13 cellular contexts compared by ENCODE assay signal in the genomic region with DNA sequence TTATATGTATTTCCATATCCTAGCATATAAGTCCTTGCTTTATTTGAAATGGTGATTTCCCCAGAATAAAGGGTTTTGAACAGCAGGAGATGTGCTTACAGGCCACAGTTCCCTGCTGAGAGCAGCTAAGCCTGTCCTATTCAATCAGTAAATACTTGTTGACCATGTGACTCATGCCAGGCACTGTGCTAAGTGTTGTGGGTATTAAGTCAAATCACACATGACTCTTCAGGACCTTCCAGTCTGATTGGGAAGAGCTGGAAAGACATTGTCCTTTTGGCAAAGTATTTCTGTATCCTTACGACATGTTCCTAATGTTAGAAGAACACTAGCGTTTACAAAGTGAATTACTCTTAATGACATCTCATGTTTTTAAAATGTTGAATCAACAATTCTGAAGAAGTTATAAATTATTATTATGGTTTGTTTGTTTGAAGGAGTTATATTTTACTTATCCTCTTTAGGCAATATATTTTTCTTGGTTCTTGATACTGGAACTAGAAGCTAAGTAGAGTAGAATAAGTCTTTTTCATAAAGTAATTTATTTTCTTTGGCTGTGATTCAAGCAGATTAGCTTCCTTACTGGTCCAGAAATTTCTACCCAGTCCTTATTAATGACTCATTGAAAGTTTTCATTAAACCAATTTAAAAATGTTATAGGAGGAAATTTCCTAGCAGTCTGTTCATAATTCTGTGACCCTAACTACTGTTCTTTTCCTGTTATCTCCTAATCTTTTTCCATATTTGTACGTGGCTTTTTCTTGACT.
DNase-seq lines count a peak whose midpoint lies in the region; ATAC-seq, FAIRE-seq and TF ChIP-seq lines count a peak whose summit lies in the region.
"Had no signal": no experiment of that assay in that cellular context is flagged by ENCODE, and none has a peak within 500 bp of the region (broad histone marks: within the 10 kb centered on the region; RNA-seq: fewer than 3 reads in every experiment).

No MANE protein-coding gene starts in this region.

- WGBS in body of pancreas, 2 donors = 72 to 74% methylated on average over 3 of the region's 3 CpGs

- POLR2A ChIA-PET in activated CD4-positive, alpha-beta T cell treated with anti-CD3 and anti-CD28 coated beads for 36 hours (lab: Charles Lee) = interaction anchor here (1.2 kb wide), 1 partner anchor 102 kb away, joined by 3 read pairs; a partner anchor contains a TSS

- no peak for FAIRE-seq in astrocyte (lab: Jason Lieb, UNC)

- H3K36me3 ChIP-seq in astrocyte (ENCODE audit: insufficient read depth, low read length) (peaks cover 36% of the 10 kb centered on the region), body of pancreas (replicated peaks in 1 of 2; ENCODE audit: insufficient read depth in 1 of 2, low read depth in 2 of 2) (peaks cover 0 to 6% of the 10 kb centered on the region in 2 donors)

- no peak overlapping the region for H3K27ac ChIP-seq in astrocyte (ENCODE audit: low read depth, low read length)
- no peak overlapping the region for H3K27ac ChIP-seq in body of pancreas
- H3K27ac ChIP-seq: C4-2B, cardiac muscle cell, VCaP had no signal

- CTCF ChIA-PET in activated CD4-positive, alpha-beta T cell treated with anti-CD3 and anti-CD28 coated beads for 36 hours (lab: Charles Lee) = interaction anchor here (0.9 kb wide), 1 partner anchor 17 kb away, joined by 5 read pairs; no protein-coding TSS in a partner anchor

- peaks cover 19% of the 10 kb centered on the region for H3K36me3 Mint-ChIP-seq in astrocyte (ENCODE audit: low read depth, unreplicated experiment)
- peaks cover 25% of the 10 kb centered on the region for H3K36me3 Mint-ChIP-seq in activated CD4-positive, alpha-beta T cell treated with anti-CD3 and anti-CD28 coated beads for 36 hours (ENCODE audit: low read depth)

- H3K4me3 Mint-ChIP-seq in astrocyte (ENCODE audit: unreplicated experiment) = no peak overlapping the region
- no peak overlapping the region for H3K4me3 Mint-ChIP-seq in activated CD4-positive, alpha-beta T cell treated with anti-CD3 and anti-CD28 coated beads for 36 hours
- H3K4me3 Mint-ChIP-seq: naive thymus-derived CD4-positive, alpha-beta T cell had no signal

- H3K4me3 ChIP-seq in astrocyte (ENCODE audit: insufficient read depth, low read depth, low read length) (no peak overlapping the region), body of pancreas (no peak overlapping the region)
- H3K4me3 ChIP-seq: cardiac muscle cell had no signal

- no peak for TF ChIP-seq RAD21 in Ishikawa (IDR thresholded peaks at IDR 0.05; ENCODE audit: low read depth)

- DNase-seq in ACHN (peak; percentile 7), astrocyte (ENCODE audit: low read depth) (peak; percentile 63), iPS DF 19.7 (ENCODE audit: low read depth, low spot score) (peak; percentile 78), body of pancreas (no peak), inferior parietal cortex (ENCODE audit: extremely low spot score) (no peak)
- no peak for DNase-seq in activated CD4-positive, alpha-beta T cell treated with anti-CD3 and anti-CD28 coated beads for 36 hours
- DNase-seq: Kasumi-1; naive thymus-derived CD4-positive, alpha-beta T cell had no signal

- H3K9ac ChIP-seq in astrocyte (ENCODE audit: low read length) = no peak overlapping the region

- ATAC-seq in body of pancreas = no peak
- no peak for ATAC-seq in GM19023 (IDR thresholded peaks at IDR 0.05; ENCODE audit: unreplicated experiment)
- ATAC-seq in activated CD4-positive, alpha-beta T cell treated with anti-CD3 and anti-CD28 coated beads for 36 hours = no peak
- ATAC-seq: naive thymus-derived CD4-positive, alpha-beta T cell had no signal

- H3K4me2 ChIP-seq in astrocyte (ENCODE audit: low read length) = no peak overlapping the region

- TF ChIP-seq EP300 in Ishikawa (IDR thresholded peaks at IDR 0.05; ENCODE audit: borderline replicate concordance) = no peak

- H2AFZ ChIP-seq in astrocyte (ENCODE audit: low read depth, low read length) = no peak overlapping the region

- peaks cover 3% of the 10 kb centered on the region for H3K4me1 Mint-ChIP-seq in astrocyte (ENCODE audit: low read depth, unreplicated experiment)
- H3K4me1 Mint-ChIP-seq in activated CD4-positive, alpha-beta T cell treated with anti-CD3 and anti-CD28 coated beads for 36 hours = no peaks in the 10 kb centered on the region
- H3K4me1 Mint-ChIP-seq: naive thymus-derived CD4-positive, alpha-beta T cell had no signal

- no peak for TF ChIP-seq CTCF in astrocyte (IDR thresholded peaks at IDR 0.05; ENCODE audit: insufficient read depth, low read depth, low read length)
- no peak for TF ChIP-seq CTCF in body of pancreas (IDR thresholded peaks at IDR 0.05)

- no peak overlapping the region for H3K27ac Mint-ChIP-seq in astrocyte (ENCODE audit: unreplicated experiment)
- H3K27ac Mint-ChIP-seq in activated CD4-positive, alpha-beta T cell treated with anti-CD3 and anti-CD28 coated beads for 36 hours = no peak overlapping the region
- H3K27ac Mint-ChIP-seq: naive thymus-derived CD4-positive, alpha-beta T cell had no signal

- H3K4me1 ChIP-seq in astrocyte (ENCODE audit: insufficient read depth, low read length) = no peaks in the 10 kb centered on the region
- no peaks in the 10 kb centered on the region for H3K4me1 ChIP-seq in body of pancreas

- no peaks in the 10 kb centered on the region for H3K27me3 Mint-ChIP-seq in astrocyte (ENCODE audit: low read depth, unreplicated experiment)
- no peaks in the 10 kb centered on the region for H3K27me3 Mint-ChIP-seq in activated CD4-positive, alpha-beta T cell treated with anti-CD3 and anti-CD28 coated beads for 36 hours
- H3K27me3 Mint-ChIP-seq: naive thymus-derived CD4-positive, alpha-beta T cell had no signal

- H4K20me1 ChIP-seq in astrocyte (ENCODE audit: insufficient read depth, low read length) = no peaks in the 10 kb centered on the region

- in situ Hi-C loops in ACHN (cut with HindIII; ENCODE audit: low pct_ligation_motif_present, low pct_unique_long_range_greater_than_20kb, low sequenced_read_pairs) = no loop called here

- no peaks in the 10 kb centered on the region for H3K79me2 ChIP-seq in astrocyte (ENCODE audit: insufficient read depth, low read length)

- H3K9me3 Mint-ChIP-seq in astrocyte (ENCODE audit: unreplicated experiment) = no peaks in the 10 kb centered on the region
- H3K9me3 Mint-ChIP-seq in activated CD4-positive, alpha-beta T cell treated with anti-CD3 and anti-CD28 coated beads for 36 hours (ENCODE audit: low read depth) = no peaks in the 10 kb centered on the region
- H3K9me3 Mint-ChIP-seq: naive thymus-derived CD4-positive, alpha-beta T cell had no signal

- H3K27me3 ChIP-seq in astrocyte (ENCODE audit: insufficient read depth, low read length) (no peaks in the 10 kb centered on the region), body of pancreas (no peaks in the 10 kb centered on the region)
- H3K27me3 ChIP-seq: cardiac muscle cell had no signal

- no peaks in the 10 kb centered on the region for H3K9me3 ChIP-seq in astrocyte (ENCODE audit: insufficient read depth, low read depth, low read length)
- no peaks in the 10 kb centered on the region for H3K9me3 ChIP-seq in body of pancreas

- intact Hi-C loops in body of pancreas (cut with DNase I) = no loop called here
- intact Hi-C loops in activated CD4-positive, alpha-beta T cell treated with anti-CD3 and anti-CD28 coated beads for 36 hours (cut with DNase I, micrococcal nuclease) = no loop called here

- no peak for TF ChIP-seq POLR2A in body of pancreas (IDR thresholded peaks at IDR 0.05)

TF ChIP-seq in Ishikawa, 13 proteins besides CTCF, POLR2A, EP300 and RAD21 (continues in another document):
- TF ChIP-seq TEAD4 (IDR thresholded peaks at IDR 0.05) (peak; percentile 8; the same call in 1 of the 2 replicates), NFIC (IDR thresholded peaks at IDR 0.05) (no peak), ZBTB7A (IDR thresholded peaks at IDR 0.05; ENCODE audit: low read depth) (no peak), YY1 (IDR thresholded peaks at IDR 0.05; ENCODE audit: low read depth) (no peak), CREB1 (IDR thresholded peaks at IDR 0.05; ENCODE audit: low read depth) (no peak), FOXM1 (IDR thresholded peaks at IDR 0.05; ENCODE audit: borderline replicate concordance, low read depth) (no peak), TCF12 (IDR thresholded peaks at IDR 0.05; ENCODE audit: low read depth) (no peak), TAF1 (IDR thresholded peaks at IDR 0.05; ENCODE audit: low read depth) (no peak)
- TF ChIP-seq, protein P1, sequence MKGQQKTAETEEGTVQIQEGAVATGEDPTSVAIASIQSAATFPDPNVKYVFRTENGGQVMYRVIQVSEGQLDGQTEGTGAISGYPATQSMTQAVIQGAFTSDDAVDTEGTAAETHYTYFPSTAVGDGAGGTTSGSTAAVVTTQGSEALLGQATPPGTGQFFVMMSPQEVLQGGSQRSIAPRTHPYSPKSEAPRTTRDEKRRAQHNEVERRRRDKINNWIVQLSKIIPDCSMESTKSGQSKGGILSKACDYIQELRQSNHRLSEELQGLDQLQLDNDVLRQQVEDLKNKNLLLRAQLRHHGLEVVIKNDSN (IDR thresholded peaks at IDR 0.05) = peak; percentile 87
- TF ChIP-seq, protein P2, sequence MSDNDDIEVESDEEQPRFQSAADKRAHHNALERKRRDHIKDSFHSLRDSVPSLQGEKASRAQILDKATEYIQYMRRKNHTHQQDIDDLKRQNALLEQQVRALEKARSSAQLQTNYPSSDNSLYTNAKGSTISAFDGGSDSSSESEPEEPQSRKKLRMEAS (IDR thresholded peaks at IDR 0.05) = 0 out of 2 replicates have a peak, but pooled peaks have one; percentile 31

Comparison
In these comparisons a context has a peak if more than half of its experiments do, and no peak if none do; other contexts are left out.
1. DNase-seq: peak in ACHN (single experiment), astrocyte (single experiment) and iPS DF 19.7 (single experiment); none in body of pancreas (0 of 4), inferior parietal cortex (single experiment) and activated CD4-positive, alpha-beta T cell treated with anti-CD3 and anti-CD28 coated beads for 36 hours (single experiment).